ENCODE assay signal across 17 cellular contexts in genomic region chr18:53422896-53423295, GRCh38.
A peak's percentile ranks its signal among the peaks of the same experiment; 100 is the strongest.
DNase-seq lines count a peak whose midpoint lies in the region; ATAC-seq and TF ChIP-seq lines count a peak whose summit lies in the region.
"Had no signal": no experiment of that assay in that cellular context is flagged by ENCODE, and none has a peak within 500 bp of the region (broad histone marks: within the 10 kb centered on the region; RNA-seq: fewer than 3 reads in every experiment).

No MANE protein-coding gene starts in this region.

- peak; percentile 0 for DNase-seq in NCI-H1092 (lab: John Stamatoyannopoulos, UW)
- DNase-seq in NCI-H1417 treated with DMSO at 0.1 percent for 48 hours (lab: John Stamatoyannopoulos, UW), result peak; percentile 96
- DNase-seq in NCI-H345 (lab: John Stamatoyannopoulos, UW), result peak; percentile 24
- DNase-seq in left lung, result no peak
- no peak for DNase-seq in CD8-positive, alpha-beta memory T cell
- DNase-seq in ureter (ENCODE audit: low spot score), result no peak
- DNase-seq in glomerular visceral epithelial cell (ENCODE audit: extremely low spot score), result no peak
- no peak for DNase-seq in activated CD8-positive, alpha-beta memory T cell treated with anti-CD3 and anti-CD28 coated beads for 24 hours
- DNase-seq: ACHN; Calu3; CD4-positive, CD25-positive, alpha-beta regulatory T cell; MM.1S; NCI-H1694; NCI-H226; NK-92 treated with Interleukin-12 subunit alpha and Interleukin-12 subunit beta, amount 100 ng/mL, for 24 hours; PC-3; T-helper 9 cell had no signal

- peak overlapping the region in 1 of 2 donors; percentile 15 for H3K27ac ChIP-seq in left lung
- no peak overlapping the region for H3K27ac ChIP-seq in CD8-positive, alpha-beta memory T cell (ENCODE audit: low read depth, low read length)

- no peaks in the 10 kb centered on the region for H3K27me3 ChIP-seq in left lung
- H3K27me3 ChIP-seq in CD8-positive, alpha-beta memory T cell (ENCODE audit: insufficient read depth, low read length, poor library complexity, severe bottlenecking), result no peaks in the 10 kb centered on the region

- no peaks in the 10 kb centered on the region for H3K4me1 Mint-ChIP-seq in CD8-positive, alpha-beta memory T cell

- intact Hi-C loops in left lung (cut with DNase I), result no loop called here

- no peak overlapping the region for H3K4me3 ChIP-seq in left lung
- no peak overlapping the region for H3K4me3 ChIP-seq in CD8-positive, alpha-beta memory T cell (ENCODE audit: low read length)

- no peaks in the 10 kb centered on the region for H3K36me3 Mint-ChIP-seq in CD8-positive, alpha-beta memory T cell
- H3K36me3 Mint-ChIP-seq: CD4-positive, CD25-positive, alpha-beta regulatory T cell had no signal

- POLR2A ChIA-PET in CD8-positive, alpha-beta memory T cell (lab: Charles Lee), result no interaction called here

- no peaks in the 10 kb centered on the region for H3K4me1 ChIP-seq in left lung
- H3K4me1 ChIP-seq in CD8-positive, alpha-beta memory T cell (ENCODE audit: insufficient read depth, low read length), result no peaks in the 10 kb centered on the region

- no peak overlapping the region for H3K4me3 Mint-ChIP-seq in CD8-positive, alpha-beta memory T cell
- H3K4me3 Mint-ChIP-seq: CD4-positive, CD25-positive, alpha-beta regulatory T cell had no signal

- peak; percentile 89 for ATAC-seq in left lung
- ATAC-seq: PC-3 had no signal

- no peaks in the 10 kb centered on the region for H3K27me3 Mint-ChIP-seq in CD8-positive, alpha-beta memory T cell
- H3K27me3 Mint-ChIP-seq: CD4-positive, CD25-positive, alpha-beta regulatory T cell had no signal

- H3K9me3 ChIP-seq in left lung, result no peaks in the 10 kb centered on the region
- no peaks in the 10 kb centered on the region for H3K9me3 ChIP-seq in CD8-positive, alpha-beta memory T cell (ENCODE audit: low read length)

- CTCF ChIA-PET in CD8-positive, alpha-beta memory T cell (lab: Charles Lee), result no interaction called here

- H3K27ac Mint-ChIP-seq in CD8-positive, alpha-beta memory T cell, result no peak overlapping the region
- H3K27ac Mint-ChIP-seq: CD4-positive, CD25-positive, alpha-beta regulatory T cell had no signal

- no peaks in the 10 kb centered on the region for H3K36me3 ChIP-seq in left lung
- no peaks in the 10 kb centered on the region for H3K36me3 ChIP-seq in CD8-positive, alpha-beta memory T cell (ENCODE audit: insufficient read depth, low read length)

- no peak for TF ChIP-seq CTCF in left lung (IDR thresholded peaks at IDR 0.05)

- H3K9me3 Mint-ChIP-seq in CD8-positive, alpha-beta memory T cell, result peaks cover 2 to 16% (median 3%) of the 10 kb centered on the region in 5 donors

Comparison
In these comparisons a context has a peak if more than half of its experiments do, and no peak if none do; other contexts are left out.
1. DNase-seq: peak in NCI-H1092 (single experiment), NCI-H1417 treated with DMSO at 0.1 percent for 48 hours (single experiment) and NCI-H345 (single experiment); none in left lung (0 of 2), CD8-positive, alpha-beta memory T cell (0 of 5), ureter (single experiment), glomerular visceral epithelial cell (single experiment) and activated CD8-positive, alpha-beta memory T cell treated with anti-CD3 and anti-CD28 coated beads for 24 hours (single experiment).